ENCODE assay signal across 16 cellular contexts in genomic region chr15:93308026-93308670, GRCh38.
"Had no signal": no experiment of that assay in that cellular context is flagged by ENCODE, and none has a peak within 500 bp of the region (broad histone marks: within the 10 kb centered on the region; RNA-seq: fewer than 3 reads in every experiment).

No MANE protein-coding gene starts in this region.

- ATAC-seq: activated CD8-positive, alpha-beta T cell treated with anti-CD3 and anti-CD28 coated beads, Interleukin-2, amount 10 ng/mL, durations not matched to agents 7 days and 5 days; activated naive CD8-positive, alpha-beta T cell treated with anti-CD3 and anti-CD28 coated beads, Interleukin-2, amount 50 U/mL, for 24 hours; left colon; right lobe of liver; stimulated activated effector memory CD8-positive, alpha-beta T cell treated with anti-CD3 and anti-CD28 coated beads, Interleukin-12 subunit alpha, Interleukin-12 subunit beta, amount 100 ng/mL, for 72 hours had no signal

- DNase-seq: activated CD4-positive, alpha-beta T cell treated with anti-CD3 and anti-CD28 coated beads, Interleukin-2, amount 50 U/mL, for 1 hour; activated CD4-positive, CD25-positive, alpha-beta regulatory T cell treated with anti-CD3 and anti-CD28 coated beads, Interleukin-2, amount 50 U/mL, for 72 hours; activated CD8-positive, alpha-beta T cell treated with anti-CD3 and anti-CD28 coated beads, Interleukin-2, amount 10 ng/mL, durations not matched to agents 7 days and 5 days; activated gamma-delta T cell; activated naive CD4-positive, alpha-beta T cell treated with anti-CD3 and anti-CD28 coated beads, Interleukin-2, amount 50 U/mL, for 16 hours; activated naive CD8-positive, alpha-beta T cell treated with anti-CD3 and anti-CD28 coated beads, Interleukin-2, amount 50 U/mL, for 24 hours; cortex of kidney; foreskin fibroblast; left colon; occipital lobe; right lobe of liver; stimulated activated CD4-positive, alpha-beta T cell treated with anti-CD3 and anti-CD28 coated beads, Interleukin-2, amount 100 ng/mL, for 24 hours; stomach; transverse colon; WERI-Rb-1 had no signal
